ENCODE assay signal across 1 cellular context in genomic region chr2:72826156-72826477, GRCh38.
TF ChIP-seq lines count a peak whose summit lies in the region.

No MANE protein-coding gene starts in this region.

TF ChIP-seq in H1, 55 proteins besides CTCF, POLR2A, EP300 and RAD21:
- TF ChIP-seq FOSL1 (IDR thresholded peaks at IDR 0.05; ENCODE audit: insufficient read depth, low read depth, low read length) (no peak), SIX5 (IDR thresholded peaks at IDR 0.05; ENCODE audit: low read depth, low read length) (no peak), CREB1 (IDR thresholded peaks at IDR 0.05) (no peak), TCF12 (IDR thresholded peaks at IDR 0.05; ENCODE audit: low read depth, low read length) (no peak), KDM4A (IDR thresholded peaks at IDR 0.05; ENCODE audit: low read depth, low read length, severe bottlenecking) (no peak), SUZ12 (IDR thresholded peaks at IDR 0.05; ENCODE audit: low read length) (no peak), CEBPB (IDR thresholded peaks at IDR 0.05; ENCODE audit: low read depth, low read length) (no peak), TEAD4 (IDR thresholded peaks at IDR 0.05; ENCODE audit: low read depth, low read length) (no peak)
